In genomic region chr11:118547132-118547531, GRCh38 we compare ENCODE assay signal across 27 cellular contexts. TPM values are rescaled to one million over a fixed set of nuclear protein-coding genes. Genes with fewer than 3 reads are reported as not detected.
DNase-seq lines count a peak whose midpoint lies in the region; ATAC-seq, FAIRE-seq and TF ChIP-seq lines count a peak whose summit lies in the region.
"Had no signal": no experiment of that assay in that cellular context is flagged by ENCODE, and none has a peak within 500 bp of the region (broad histone marks: within the 10 kb centered on the region; RNA-seq: fewer than 3 reads in every experiment).

No MANE protein-coding gene starts in this region.

- H3K4me1 Mint-ChIP-seq in stimulated activated naive B cell treated with anti-CD40 and anti-IgM and Interleukin-4, amounts not matched to agents 10 μg/mL and 1 μg/mL and 100 μg/mL, for 72 hours, result no peaks in the 10 kb centered on the region
- H3K4me1 Mint-ChIP-seq in activated T-helper 2 cell treated with anti-CD3 and anti-CD28 coated beads, Interferon-gamma antibody, Interleukin-2, Interleukin-4, amounts not matched to agents 10 μg/mL and 5 μg/mL and 100 μg/mL, durations not matched to agents 14 hours and 24 hours and 36 hours (ENCODE audit: low read depth), result no peaks in the 10 kb centered on the region
- H3K4me1 Mint-ChIP-seq in T-cell, result no peaks in the 10 kb centered on the region
- H3K4me1 Mint-ChIP-seq: CD14-positive monocyte; CD8-positive, alpha-beta memory T cell; GM23338; H9 had no signal

- CTCF ChIA-PET in HEK293 (lab: Yijun Ruan, JAX), result interaction anchor here (0.7 kb wide), 1 partner anchor 349 kb away, joined by 3 read pairs; no protein-coding TSS in a partner anchor
- CTCF ChIA-PET in K562 (lab: Yijun Ruan, JAX; ENCODE audit: low intra/inter-chr PET ratio), result no interaction called here
- CTCF ChIA-PET in T-cell (lab: Charles Lee), result interaction anchor here in 1 of 2 donors (0.6 kb wide), 1 partner anchor 791 kb away, joined by 3 read pairs; no protein-coding TSS in a partner anchor

- H3K4me1 ChIP-seq in HEK293 (ENCODE audit: control insufficient read depth, insufficient read depth, low read length), result no peaks in the 10 kb centered on the region
- peaks cover 0 to 3% of the 10 kb centered on the region in 2 experiments; a peak in 2 of 5 replicates for H3K4me1 ChIP-seq in K562 (replicated peaks in 1 of 2; ENCODE audit: control insufficient read depth in 2 of 2, insufficient read depth in 2 of 2, low read length in 2 of 2)
- H3K4me1 ChIP-seq: A549; BE2C; BLaER1 treated with 17β-estradiol and CSF1 and Interleukin-3, amounts not matched to agents 10 nM and 100 nM had no signal

- TF ChIP-seq POLR2A in K562 (conservative IDR thresholded peaks at IDR 0.05), result no peak
- no peak for TF ChIP-seq POLR2A in erythroblast (IDR thresholded peaks at IDR 0.05; ENCODE audit: low read length)

- BruUV-seq in K562 (replicated peaks; lab: Mats Ljungman, UMichigan), result no TSS peak

- no peaks in the 10 kb centered on the region for H3K9me1 ChIP-seq in K562 (ENCODE audit: control insufficient read depth, insufficient read depth, low read length)

- in situ Hi-C loops in K562 (cut with MboI), result no loop called here

- no peaks in the 10 kb centered on the region for H3K27me3 ChIP-seq in K562 (ENCODE audit: control insufficient read depth in 2 of 2, insufficient read depth in 2 of 2, low read length in 2 of 2)
- H3K27me3 ChIP-seq: BE2C; BLaER1 treated with 17β-estradiol and CSF1 and Interleukin-3, amounts not matched to agents 10 nM and 100 nM had no signal

- TF ChIP-seq CTCF in HEK293 (tag by site-specific recombination; IDR thresholded peaks at IDR 0.05) (no peak), K562 (IDR thresholded peaks at IDR 0.05 in 2 of 3, conservative IDR thresholded peaks at IDR 0.05 in 1 of 3; ENCODE audit: insufficient read depth in 2 of 3, low read depth in 1 of 3, low read length in 3 of 3) (no peak)

- ATAC-seq in K562 (peak; percentile 64; the same call in 2 of the 3 replicates), HG02588 (IDR thresholded peaks at IDR 0.05; ENCODE audit: unreplicated experiment) (no peak), T-cell (replicated peaks in 1 of 4) (no peak)
- ATAC-seq in stimulated activated naive B cell treated with anti-CD40 and anti-IgM and Interleukin-4, amounts not matched to agents 10 μg/mL and 1 μg/mL and 100 μg/mL, for 72 hours (replicated peaks), result no peak
- ATAC-seq: A549, GM12878, GM23338, HCT116 had no signal

- no peak for TF ChIP-seq EP300 in K562 (IDR thresholded peaks at IDR 0.05; ENCODE audit: low read length)

- H3K4me3 Mint-ChIP-seq in stimulated activated naive B cell treated with anti-CD40 and anti-IgM and Interleukin-4, amounts not matched to agents 10 μg/mL and 1 μg/mL and 100 μg/mL, for 72 hours, result no peak overlapping the region
- H3K4me3 Mint-ChIP-seq in activated T-helper 2 cell treated with anti-CD3 and anti-CD28 coated beads, Interferon-gamma antibody, Interleukin-2, Interleukin-4, amounts not matched to agents 10 μg/mL and 5 μg/mL and 100 μg/mL, durations not matched to agents 14 hours and 24 hours and 36 hours (ENCODE audit: low read depth), result no peak overlapping the region
- no peak overlapping the region for H3K4me3 Mint-ChIP-seq in T-cell
- H3K4me3 Mint-ChIP-seq: CD14-positive monocyte; CD4-positive, alpha-beta T cell; CD8-positive, alpha-beta memory T cell; GM23338; H9; HFFc6 had no signal

- no peaks in the 10 kb centered on the region for H3K9me3 ChIP-seq in HEK293 (ENCODE audit: control insufficient read depth, insufficient read depth, low read depth, low read length)
- H3K9me3 ChIP-seq in K562 (replicated peaks; ENCODE audit: control insufficient read depth, insufficient read depth, low read depth, low read length), result no peaks in the 10 kb centered on the region
- H3K9me3 ChIP-seq: A549; BE2C; BLaER1 treated with 17β-estradiol and CSF1 and Interleukin-3, amounts not matched to agents 10 nM and 100 nM had no signal

- no peak overlapping the region for H3K27ac ChIP-seq in HEK293 (ENCODE audit: extremely low read depth, low read depth, low read length)
- H3K27ac ChIP-seq in K562 (ENCODE audit: extremely low read depth, low read depth, low read length), result no peak overlapping the region
- H3K27ac ChIP-seq: A549; BLaER1 treated with 17β-estradiol and CSF1 and Interleukin-3, amounts not matched to agents 10 nM and 100 nM had no signal

- no peaks in the 10 kb centered on the region for H3K79me2 ChIP-seq in K562 (ENCODE audit: control insufficient read depth, insufficient read depth, low read length)

- H3K36me3 Mint-ChIP-seq in stimulated activated naive B cell treated with anti-CD40 and anti-IgM and Interleukin-4, amounts not matched to agents 10 μg/mL and 1 μg/mL and 100 μg/mL, for 72 hours, result peaks cover 30 to 33% of the 10 kb centered on the region in 2 donors
- H3K36me3 Mint-ChIP-seq in activated T-helper 2 cell treated with anti-CD3 and anti-CD28 coated beads, Interferon-gamma antibody, Interleukin-2, Interleukin-4, amounts not matched to agents 10 μg/mL and 5 μg/mL and 100 μg/mL, durations not matched to agents 14 hours and 24 hours and 36 hours (ENCODE audit: low read depth), result peaks cover 6% of the 10 kb centered on the region
- H3K36me3 Mint-ChIP-seq in T-cell, result peaks cover 22% of the 10 kb centered on the region

- H3K27me3 Mint-ChIP-seq in stimulated activated naive B cell treated with anti-CD40 and anti-IgM and Interleukin-4, amounts not matched to agents 10 μg/mL and 1 μg/mL and 100 μg/mL, for 72 hours, result no peaks in the 10 kb centered on the region
- no peaks in the 10 kb centered on the region for H3K27me3 Mint-ChIP-seq in activated T-helper 2 cell treated with anti-CD3 and anti-CD28 coated beads, Interferon-gamma antibody, Interleukin-2, Interleukin-4, amounts not matched to agents 10 μg/mL and 5 μg/mL and 100 μg/mL, durations not matched to agents 14 hours and 24 hours and 36 hours (ENCODE audit: low read depth)
- H3K27me3 Mint-ChIP-seq in T-cell, result no peaks in the 10 kb centered on the region
- H3K27me3 Mint-ChIP-seq: CD4-positive, alpha-beta T cell; CD8-positive, alpha-beta memory T cell had no signal

- no peak overlapping the region for H2AFZ ChIP-seq in K562 (ENCODE audit: low read depth, low read length)
- H2AFZ ChIP-seq: GM23338 had no signal

- POLR2A ChIA-PET in HEK293 (lab: Yijun Ruan, JAX) (interaction anchor here (0.7 to 1.0 kb wide), 2 partner anchors 56 to 246 kb away, joined by 3 to 5 read pairs; no protein-coding TSS in a partner anchor), K562 (lab: Yijun Ruan, JAX) (interaction anchor here (0.5 to 0.9 kb wide), 6 partner anchors 15 to 197 kb away, joined by 3 to 4 read pairs (median 3); no protein-coding TSS in a partner anchor), T-cell (lab: Charles Lee) (interaction anchor here in 1 of 2 donors (0.6 kb wide), 1 partner anchor 381 kb away, joined by 3 read pairs; no protein-coding TSS in a partner anchor)

- no peak overlapping the region for H3K9ac ChIP-seq in K562 (ENCODE audit: insufficient read depth in 1 of 2, low read depth in 2 of 2, low read length in 2 of 2)
- H3K9ac ChIP-seq: BLaER1 treated with 17β-estradiol and CSF1 and Interleukin-3, amounts not matched to agents 10 nM and 100 nM had no signal

- H3K9me3 Mint-ChIP-seq in stimulated activated naive B cell treated with anti-CD40 and anti-IgM and Interleukin-4, amounts not matched to agents 10 μg/mL and 1 μg/mL and 100 μg/mL, for 72 hours, result no peaks in the 10 kb centered on the region
- H3K9me3 Mint-ChIP-seq in activated T-helper 2 cell treated with anti-CD3 and anti-CD28 coated beads, Interferon-gamma antibody, Interleukin-2, Interleukin-4, amounts not matched to agents 10 μg/mL and 5 μg/mL and 100 μg/mL, durations not matched to agents 14 hours and 24 hours and 36 hours, result no peaks in the 10 kb centered on the region
- no peaks in the 10 kb centered on the region for H3K9me3 Mint-ChIP-seq in T-cell
- H3K9me3 Mint-ChIP-seq: CD4-positive, alpha-beta T cell; CD8-positive, alpha-beta memory T cell; GM23338; H9; HFFc6 had no signal

- intact Hi-C loops in K562 (cut with micrococcal nuclease), result no loop called here
- intact Hi-C loops in activated T-helper 2 cell treated with anti-CD3 and anti-CD28 coated beads, Interferon-gamma antibody, Interleukin-2, Interleukin-4, amounts not matched to agents 10 μg/mL and 5 μg/mL and 100 μg/mL, durations not matched to agents 14 hours and 24 hours and 36 hours (cut with micrococcal nuclease), result no loop called here

- H4K20me1 ChIP-seq in K562 (replicated peaks; ENCODE audit: control insufficient read depth, insufficient read depth, low read length), result no peaks in the 10 kb centered on the region
- H4K20me1 ChIP-seq: BLaER1 treated with 17β-estradiol and CSF1 and Interleukin-3, amounts not matched to agents 10 nM and 100 nM had no signal

- peak in 1 of 4 experiments; percentile 40 for DNase-seq in K562 (ENCODE audit: extremely low read depth in 1 of 4, low spot score in 3 of 4)
- peak; percentile 58 to 66 for DNase-seq in erythroblast (lab: John Stamatoyannopoulos, UW)
- no peak for DNase-seq in stimulated activated naive B cell treated with anti-CD40 and anti-IgM and Interleukin-4, amounts not matched to agents 10 μg/mL and 1 μg/mL and 100 μg/mL, for 72 hours
- DNase-seq in activated T-helper 2 cell treated with anti-CD3 and anti-CD28 coated beads, Interferon-gamma antibody, Interleukin-2, Interleukin-4, amounts not matched to agents 10 μg/mL and 5 μg/mL and 100 μg/mL, durations not matched to agents 14 hours and 24 hours and 36 hours (ENCODE audit: low spot score), result no peak
- no peak for DNase-seq in T-cell
- DNase-seq: 8988T; ACHN; AML-193; BE2C; CD4-positive, alpha-beta T cell; CD8-positive, alpha-beta memory T cell; DMS 273 treated with DMSO at 0.1 percent for 48 hours; DMS79; EL; GDM1; H9; HFFc6 had no signal

- H3K36me3 ChIP-seq in HEK293 (ENCODE audit: control insufficient read depth in 2 of 2, insufficient read depth in 1 of 2, low read length in 2 of 2) (peaks cover 3 to 57% of the 10 kb centered on the region in 2 experiments; a peak in 2 of 3 replicates), K562 (ENCODE audit: control insufficient read depth, insufficient read depth, low read length) (no peaks in the 10 kb centered on the region)

- peak overlapping the region; percentile 14 for H3K27ac Mint-ChIP-seq in stimulated activated naive B cell treated with anti-CD40 and anti-IgM and Interleukin-4, amounts not matched to agents 10 μg/mL and 1 μg/mL and 100 μg/mL, for 72 hours
- H3K27ac Mint-ChIP-seq in activated T-helper 2 cell treated with anti-CD3 and anti-CD28 coated beads, Interferon-gamma antibody, Interleukin-2, Interleukin-4, amounts not matched to agents 10 μg/mL and 5 μg/mL and 100 μg/mL, durations not matched to agents 14 hours and 24 hours and 36 hours, result no peak overlapping the region
- H3K27ac Mint-ChIP-seq in T-cell, result no peak overlapping the region
- H3K27ac Mint-ChIP-seq: CD14-positive monocyte; CD4-positive, alpha-beta T cell; CD8-positive, alpha-beta memory T cell; GM23338; H9; HFFc6 had no signal

- no peak overlapping the region for H3K4me2 ChIP-seq in K562 (ENCODE audit: insufficient read depth, low read length)
- H3K4me2 ChIP-seq: A549; BLaER1 treated with 17β-estradiol and CSF1 and Interleukin-3, amounts not matched to agents 10 nM and 100 nM; GM23338 had no signal

- H3K4me3 ChIP-seq in HEK293 (ENCODE audit: low read depth, low read length), result no peak overlapping the region
- no peak overlapping the region for H3K4me3 ChIP-seq in K562
- H3K4me3 ChIP-seq: A549; BLaER1 treated with 17β-estradiol and CSF1 and Interleukin-3, amounts not matched to agents 10 nM and 100 nM; GM12878; GM23338 had no signal

- TF ChIP-seq RAD21 in K562 (CRISPR knock-in tag; conservative IDR thresholded peaks at IDR 0.05 in 1 of 2, IDR thresholded peaks at IDR 0.05 in 1 of 2), result no peak

- peak; percentile 40 for FAIRE-seq in K562 (lab: Jason Lieb, UNC)
- FAIRE-seq: A549, D721Med, GM12878, GM19239 had no signal

- 13% methylated on average over 2 of the region's 2 CpGs for WGBS in K562 (ENCODE audit: insufficient coverage, low coverage, missing lambda C conversion rate)

RNA-seq across cellular contexts. Expression of gene TMEM25, which starts 16.1 kb away (rescaled TPM):
- total RNA-seq in K562 (2011; cell fraction: chromatin; rRNA removed; ENCODE audit: low replicate concordance), result 15.4 and 39.3 TPM in 2 replicates
- total RNA-seq in K562 (2011; cell fraction: nucleolus; rRNA removed), result 19.7 and 20.1 TPM in 2 replicates
- total RNA-seq in K562 (2011; cell fraction: nucleoplasm; rRNA removed), result 15.8 and 18.2 TPM in 2 replicates
- total RNA-seq in K562 (2014; rRNA removed) (1.5 and 2.1 TPM in 2 replicates), K562 (2014; rRNA removed; fragmentation: Illumina TruSeq; extraction: Trizol) (0.77 and 1.2 TPM in 2 replicates), K562 (2015; rRNA removed; fragmentation: Illumina TruSeq; extraction: Trizol) (1.8 and 2.0 TPM in 2 replicates), K562 (2021) (3.2 TPM in 2 replicates), T-cell (10 to 100 TPM; 19.9 to 31.7 (median 25.3) TPM)
- polyA plus RNA-seq in K562 (2011; rRNA removed) (2.2 and 7.1 TPM in 2 replicates), K562 (2014; fragmentation: Illumina TruSeq; extraction: Trizol) (2.7 and 3.4 TPM in 2 replicates), K562 (2014; fragmentation: Nextera tagmentation; extraction: Ambion mirVana) (under 1 TPM; 0.34 to 0.49 TPM), K562 (2014; rRNA removed) (3.8 and 4.3 TPM in 2 replicates)
- polyA plus RNA-seq in K562 (2011; cell fraction: cytosol; rRNA removed), result 4.0 and 6.3 TPM in 2 replicates
- polyA plus RNA-seq in K562 (2011; cell fraction: nucleus; rRNA removed), result 35.3 and 59.2 TPM in 2 replicates
- polyA plus RNA-seq in K562 (2012), result 1.6 and 4.2 TPM in 2 replicates
- 4.1 and 5.3 TPM in 2 replicates for polyA minus RNA-seq in K562 (2011; rRNA and poly(A)+ RNA removed)
- polyA minus RNA-seq in K562 (2011; cell fraction: cytosol; rRNA and poly(A)+ RNA removed), result 2.1 and 6.1 TPM in 2 replicates
- 11.3 and 17.8 TPM in 2 replicates for polyA minus RNA-seq in K562 (2011; cell fraction: nucleus; rRNA and poly(A)+ RNA removed)
- 9.5 and 10.1 TPM in 2 replicates for total RNA-seq in activated T-helper 2 cell treated with anti-CD3 and anti-CD28 coated beads, Interferon-gamma antibody, Interleukin-2, Interleukin-4, amounts not matched to agents 10 μg/mL and 5 μg/mL and 100 μg/mL, durations not matched to agents 14 hours and 24 hours and 36 hours
- polyA plus RNA-seq: CD14-positive monocyte had no signal

RNA-seq across cellular contexts. Expression of gene IFT46, which starts 18.6 kb away (rescaled TPM):
- 15.4 and 15.5 TPM in 2 replicates for total RNA-seq in K562 (2011; cell fraction: chromatin; rRNA removed; ENCODE audit: low replicate concordance)
- 7.9 and 8.5 TPM in 2 replicates for total RNA-seq in K562 (2011; cell fraction: nucleolus; rRNA removed)
- total RNA-seq in K562 (2011; cell fraction: nucleoplasm; rRNA removed), result 11.7 and 12.6 TPM in 2 replicates
- total RNA-seq in K562 (2014; rRNA removed), result 11.8 and 12.0 TPM in 2 replicates
- 14.3 and 15.2 TPM in 2 replicates for total RNA-seq in K562 (2014; rRNA removed; fragmentation: Illumina TruSeq; extraction: Trizol)
- total RNA-seq in K562 (2015; rRNA removed; fragmentation: Illumina TruSeq; extraction: Trizol), result 15.2 and 16.6 TPM in 2 replicates
- total RNA-seq in K562 (2021), result 9.9 and 10.1 TPM in 2 replicates
- polyA plus RNA-seq in K562 (2011; rRNA removed), result 16.8 and 30.4 TPM in 2 replicates
- polyA plus RNA-seq in K562 (2011; cell fraction: cytosol; rRNA removed), result 10.8 and 26.7 TPM in 2 replicates
- 8.8 and 20.4 TPM in 2 replicates for polyA plus RNA-seq in K562 (2011; cell fraction: nucleus; rRNA removed)
- polyA plus RNA-seq in K562 (2012), result 10.6 and 13.5 TPM in 2 replicates
- 15.9 and 18.9 TPM in 2 replicates for polyA plus RNA-seq in K562 (2014; fragmentation: Illumina TruSeq; extraction: Trizol)
- polyA plus RNA-seq in K562 (2014; fragmentation: Nextera tagmentation; extraction: Ambion mirVana), result 10 to 100 TPM; 24.2 to 29.5 TPM
- polyA plus RNA-seq in K562 (2014; rRNA removed), result 14.3 and 14.8 TPM in 2 replicates
- 14.8 and 27.5 TPM in 2 replicates for polyA minus RNA-seq in K562 (2011; rRNA and poly(A)+ RNA removed)
- 5.8 and 6.4 TPM in 2 replicates for polyA minus RNA-seq in K562 (2011; cell fraction: cytosol; rRNA and poly(A)+ RNA removed)
- polyA minus RNA-seq in K562 (2011; cell fraction: nucleus; rRNA and poly(A)+ RNA removed), result 2.0 and 6.7 TPM in 2 replicates
- total RNA-seq in activated T-helper 2 cell treated with anti-CD3 and anti-CD28 coated beads, Interferon-gamma antibody, Interleukin-2, Interleukin-4, amounts not matched to agents 10 μg/mL and 5 μg/mL and 100 μg/mL, durations not matched to agents 14 hours and 24 hours and 36 hours, result 14.2 and 15.4 TPM in 2 replicates
- 10 to 100 TPM in 3 of 5 donors, 1 to 10 TPM in 2; 7.0 to 12.4 (median 11.3) TPM for total RNA-seq in T-cell

RNA-seq across cellular contexts. Expression of gene TTC36, which starts 19.9 kb away (rescaled TPM):
- not detected in 2 replicates for total RNA-seq in K562 (2011; cell fraction: chromatin; rRNA removed; ENCODE audit: low replicate concordance)
- total RNA-seq in K562 (2011; cell fraction: nucleolus; rRNA removed), result 0.66 and 0.83 TPM in 2 replicates
- total RNA-seq in K562 (2011; cell fraction: nucleoplasm; rRNA removed), result not detected in 2 replicates
- total RNA-seq in K562 (2014; rRNA removed) (0.78 TPM in 1 of 2 replicates, not detected in the other), K562 (2014; rRNA removed; fragmentation: Illumina TruSeq; extraction: Trizol) (not detected in 2 replicates), K562 (2015; rRNA removed; fragmentation: Illumina TruSeq; extraction: Trizol) (not detected in 2 replicates), K562 (2021) (0.22 and 0.36 TPM in 2 replicates), T-cell (1 to 10 TPM in 4 of 5 donors, under 1 TPM in 1; 0.53 to 1.7 (median 1.2) TPM)
- polyA plus RNA-seq in K562 (2011; rRNA removed) (not detected in 2 replicates), K562 (2014; fragmentation: Illumina TruSeq; extraction: Trizol) (not detected in 2 replicates), K562 (2014; fragmentation: Nextera tagmentation; extraction: Ambion mirVana) (not detected), K562 (2014; rRNA removed) (0.23 and 0.59 TPM in 2 replicates)
- polyA plus RNA-seq in K562 (2011; cell fraction: cytosol; rRNA removed), result 0.06 TPM in 1 of 2 replicates, not detected in the other
- polyA plus RNA-seq in K562 (2011; cell fraction: nucleus; rRNA removed), result 0.18 and 0.53 TPM in 2 replicates
- 0.14 and 0.15 TPM in 2 replicates for polyA plus RNA-seq in K562 (2012)
- not detected in 2 replicates for polyA minus RNA-seq in K562 (2011; rRNA and poly(A)+ RNA removed)
- polyA minus RNA-seq in K562 (2011; cell fraction: cytosol; rRNA and poly(A)+ RNA removed), result not detected in 2 replicates
- polyA minus RNA-seq in K562 (2011; cell fraction: nucleus; rRNA and poly(A)+ RNA removed), result 0.27 and 0.78 TPM in 2 replicates
- total RNA-seq in activated T-helper 2 cell treated with anti-CD3 and anti-CD28 coated beads, Interferon-gamma antibody, Interleukin-2, Interleukin-4, amounts not matched to agents 10 μg/mL and 5 μg/mL and 100 μg/mL, durations not matched to agents 14 hours and 24 hours and 36 hours, result 0.39 and 0.78 TPM in 2 replicates
- total RNA-seq: GM12878 had no signal
- polyA plus RNA-seq: A549; CD14-positive monocyte; CD8-positive, alpha-beta memory T cell had no signal

RNA-seq across cellular contexts. Expression of gene ARCN1, which starts 25.1 kb away (rescaled TPM):
- 33.0 and 70.2 TPM in 2 replicates for total RNA-seq in K562 (2011; cell fraction: chromatin; rRNA removed; ENCODE audit: low replicate concordance)
- 25.1 and 26.7 TPM in 2 replicates for total RNA-seq in K562 (2011; cell fraction: nucleolus; rRNA removed)
- 50.7 and 82.0 TPM in 2 replicates for total RNA-seq in K562 (2011; cell fraction: nucleoplasm; rRNA removed)
- 47.4 and 50.4 TPM in 2 replicates for total RNA-seq in K562 (2014; rRNA removed)
- 76.4 and 87.6 TPM in 2 replicates for total RNA-seq in K562 (2014; rRNA removed; fragmentation: Illumina TruSeq; extraction: Trizol)
- total RNA-seq in K562 (2015; rRNA removed; fragmentation: Illumina TruSeq; extraction: Trizol), result 72.3 and 77.9 TPM in 2 replicates
- 87.6 and 94.4 TPM in 2 replicates for total RNA-seq in K562 (2021)
- polyA plus RNA-seq in K562 (2011; rRNA removed), result 224 and 237 TPM in 2 replicates
- 136 and 284 TPM in 2 replicates for polyA plus RNA-seq in K562 (2011; cell fraction: cytosol; rRNA removed)
- 27.6 and 58.6 TPM in 2 replicates for polyA plus RNA-seq in K562 (2011; cell fraction: nucleus; rRNA removed)
- 72.5 and 103 TPM in 2 replicates for polyA plus RNA-seq in K562 (2012)
- 109 and 126 TPM in 2 replicates for polyA plus RNA-seq in K562 (2014; fragmentation: Illumina TruSeq; extraction: Trizol)
- polyA plus RNA-seq in K562 (2014; fragmentation: Nextera tagmentation; extraction: Ambion mirVana), result 10 to 100 TPM; 30.0 to 43.5 TPM
- polyA plus RNA-seq in K562 (2014; rRNA removed), result 75.8 and 81.0 TPM in 2 replicates
- 236 and 317 TPM in 2 replicates for polyA minus RNA-seq in K562 (2011; rRNA and poly(A)+ RNA removed)
- polyA minus RNA-seq in K562 (2011; cell fraction: cytosol; rRNA and poly(A)+ RNA removed), result 88.0 and 104 TPM in 2 replicates
- 8.8 and 22.3 TPM in 2 replicates for polyA minus RNA-seq in K562 (2011; cell fraction: nucleus; rRNA and poly(A)+ RNA removed)
- total RNA-seq in activated T-helper 2 cell treated with anti-CD3 and anti-CD28 coated beads, Interferon-gamma antibody, Interleukin-2, Interleukin-4, amounts not matched to agents 10 μg/mL and 5 μg/mL and 100 μg/mL, durations not matched to agents 14 hours and 24 hours and 36 hours, result 132 and 133 TPM in 2 replicates
- total RNA-seq in T-cell, result 100 to 1,000 TPM in 3 of 5 donors, 10 to 100 TPM in 2; 80.6 to 117 (median 111) TPM

Comparison
In these comparisons a context has a peak if more than half of its experiments do, and no peak if none do; other contexts are left out.
1. DNase-seq: peak in erythroblast (2 of 2); none in stimulated activated naive B cell treated with anti-CD40 and anti-IgM and Interleukin-4, amounts not matched to agents 10 μg/mL and 1 μg/mL and 100 μg/mL, for 72 hours (single experiment), activated T-helper 2 cell treated with anti-CD3 and anti-CD28 coated beads, Interferon-gamma antibody, Interleukin-2, Interleukin-4, amounts not matched to agents 10 μg/mL and 5 μg/mL and 100 μg/mL, durations not matched to agents 14 hours and 24 hours and 36 hours (single experiment) and T-cell (0 of 34).